8 cellular contexts compared by ENCODE assay signal in genomic region chr11:16791494-16791961, GRCh38. TPM values are rescaled to one million over a fixed set of nuclear protein-coding genes. Genes with fewer than 3 reads are reported as not detected.
DNase-seq lines count a peak whose midpoint lies in the region; ATAC-seq and TF ChIP-seq lines count a peak whose summit lies in the region.

No MANE protein-coding gene starts in this region.

- no peak for ATAC-seq in stimulated activated naive B cell treated with anti-CD40 and anti-IgM and Interleukin-4, amounts not matched to agents 10 μg/mL and 1 μg/mL and 100 μg/mL, for 72 hours (replicated peaks)

- H3K9me3 ChIP-seq in skeletal muscle satellite cell (replicated peaks; ENCODE audit: low read length) = no peaks in the 10 kb centered on the region

- peaks cover 24% of the 10 kb centered on the region for H3K36me3 Mint-ChIP-seq in progenitor cell of endocrine pancreas (ENCODE audit: insufficient read depth)
- H3K36me3 Mint-ChIP-seq in stimulated activated naive B cell treated with anti-CD40 and anti-IgM and Interleukin-4, amounts not matched to agents 10 μg/mL and 1 μg/mL and 100 μg/mL, for 72 hours = peaks cover 52 to 74% of the 10 kb centered on the region in 2 donors

- peak overlapping the region; percentile 43 for H3K4me3 ChIP-seq in skeletal muscle satellite cell (ENCODE audit: low read length)

- H3K4me2 ChIP-seq in skeletal muscle satellite cell (ENCODE audit: low read length) = peak overlapping the region; percentile 71

- peaks cover 12% of the 10 kb centered on the region for H3K4me1 Mint-ChIP-seq in progenitor cell of endocrine pancreas (ENCODE audit: low read depth)
- no peaks in the 10 kb centered on the region for H3K4me1 Mint-ChIP-seq in stimulated activated naive B cell treated with anti-CD40 and anti-IgM and Interleukin-4, amounts not matched to agents 10 μg/mL and 1 μg/mL and 100 μg/mL, for 72 hours

- no peak overlapping the region for H3K27ac Mint-ChIP-seq in progenitor cell of endocrine pancreas
- no peak overlapping the region for H3K27ac Mint-ChIP-seq in stimulated activated naive B cell treated with anti-CD40 and anti-IgM and Interleukin-4, amounts not matched to agents 10 μg/mL and 1 μg/mL and 100 μg/mL, for 72 hours

- no peak for TF ChIP-seq CTCF in progenitor cell of endocrine pancreas (IDR thresholded peaks at IDR 0.05; ENCODE audit: unreplicated experiment)

- no peaks in the 10 kb centered on the region for H3K9me3 Mint-ChIP-seq in progenitor cell of endocrine pancreas (ENCODE audit: low read depth)
- no peaks in the 10 kb centered on the region for H3K9me3 Mint-ChIP-seq in stimulated activated naive B cell treated with anti-CD40 and anti-IgM and Interleukin-4, amounts not matched to agents 10 μg/mL and 1 μg/mL and 100 μg/mL, for 72 hours

- H3K36me3 ChIP-seq in skeletal muscle satellite cell (ENCODE audit: insufficient read depth, low read length) = no peaks in the 10 kb centered on the region

- peak overlapping the region; percentile 71 for H3K9ac ChIP-seq in skeletal muscle satellite cell (ENCODE audit: low read depth, low read length)

- peaks cover 58% of the 10 kb centered on the region for H3K4me1 ChIP-seq in skeletal muscle satellite cell (ENCODE audit: control insufficient read depth, insufficient read depth, low read length)

- no peaks in the 10 kb centered on the region for H3K27me3 Mint-ChIP-seq in progenitor cell of endocrine pancreas
- H3K27me3 Mint-ChIP-seq in stimulated activated naive B cell treated with anti-CD40 and anti-IgM and Interleukin-4, amounts not matched to agents 10 μg/mL and 1 μg/mL and 100 μg/mL, for 72 hours = no peaks in the 10 kb centered on the region

- H3K4me3 Mint-ChIP-seq in progenitor cell of endocrine pancreas (ENCODE audit: low read depth) = no peak overlapping the region
- H3K4me3 Mint-ChIP-seq in stimulated activated naive B cell treated with anti-CD40 and anti-IgM and Interleukin-4, amounts not matched to agents 10 μg/mL and 1 μg/mL and 100 μg/mL, for 72 hours = no peak overlapping the region

- H3K27me3 ChIP-seq in skeletal muscle satellite cell (ENCODE audit: control insufficient read depth, insufficient read depth, low read length) = no peaks in the 10 kb centered on the region

- DNase-seq in H4 (ENCODE audit: low spot score) = peak; percentile 93
- DNase-seq in SW480 (ENCODE audit: low spot score) = peak; percentile 70
- peak; percentile 89 for DNase-seq in glomerular visceral epithelial cell (ENCODE audit: extremely low spot score)
- DNase-seq in progenitor cell of endocrine pancreas (ENCODE audit: low spot score, unreplicated experiment) = no peak
- no peak for DNase-seq in occipital lobe (lab: John Stamatoyannopoulos, UW)
- no peak for DNase-seq in NCI-H82 (lab: John Stamatoyannopoulos, UW)
- DNase-seq in stimulated activated naive B cell treated with anti-CD40 and anti-IgM and Interleukin-4, amounts not matched to agents 10 μg/mL and 1 μg/mL and 100 μg/mL, for 72 hours = no peak

RNA-seq across cellular contexts. Expression of gene C11orf58, which starts 53.1 kb away (rescaled TPM):
- total RNA-seq in H4 (2014; rRNA removed; shearing (Covaris generic)) = 218 and 272 TPM in 2 replicates
- total RNA-seq in skeletal muscle satellite cell (2012; rRNA removed) = 123 and 134 TPM in 2 replicates
- total RNA-seq in progenitor cell of endocrine pancreas (162 and 166 TPM in 2 replicates), occipital lobe (266 TPM)

Comparison
In these comparisons a context has a peak if more than half of its experiments do, and no peak if none do; other contexts are left out.
1. DNase-seq: peak in H4 (single experiment), SW480 (single experiment) and glomerular visceral epithelial cell (single experiment); none in progenitor cell of endocrine pancreas (single experiment), occipital lobe (single experiment), NCI-H82 (single experiment) and stimulated activated naive B cell treated with anti-CD40 and anti-IgM and Interleukin-4, amounts not matched to agents 10 μg/mL and 1 μg/mL and 100 μg/mL, for 72 hours (single experiment).